12 cellular contexts compared by ENCODE assay signal in the genomic region with DNA sequence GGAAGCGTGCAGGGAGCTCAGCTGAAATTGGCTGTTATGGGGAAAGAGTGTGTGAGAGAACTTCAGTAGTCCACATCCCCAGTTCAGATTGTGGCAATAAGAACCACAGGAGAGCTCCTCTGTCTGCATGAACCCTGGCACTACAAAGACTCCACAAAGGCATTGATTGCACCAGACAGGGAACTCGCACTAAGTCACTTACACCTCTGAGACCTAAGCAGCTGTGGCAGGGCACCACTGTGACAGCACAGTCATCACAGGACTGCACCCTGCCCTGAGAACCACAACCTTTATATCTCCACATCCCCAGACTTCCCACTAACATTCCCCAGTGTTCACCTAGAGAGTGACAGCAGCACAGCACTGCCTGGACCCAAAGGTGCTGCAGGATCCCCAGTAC.
DNase-seq lines count a peak whose midpoint lies in the region; TF ChIP-seq lines count a peak whose summit lies in the region.
"Had no signal": no experiment of that assay in that cellular context is flagged by ENCODE, and none has a peak within 500 bp of the region (broad histone marks: within the 10 kb centered on the region; RNA-seq: fewer than 3 reads in every experiment).

No MANE protein-coding gene starts in this region.

- H2BK120ac ChIP-seq in neuronal stem cell (ENCODE audit: low read depth, low read length) = peak overlapping the region; percentile 10

- no peak overlapping the region for H2BK5ac ChIP-seq in neuronal stem cell (ENCODE audit: low read length)

- no peaks in the 10 kb centered on the region for H3K9me3 ChIP-seq in colonic mucosa
- H3K9me3 ChIP-seq in neuronal stem cell (replicated peaks in 1 of 2; ENCODE audit: control insufficient read depth in 2 of 2, insufficient read depth in 1 of 2, low read depth in 1 of 2, low read length in 2 of 2) = no peaks in the 10 kb centered on the region
- H3K9me3 ChIP-seq: HAP-1 had no signal

- H3K4ac ChIP-seq in neuronal stem cell (ENCODE audit: low read length) = no peak overlapping the region

- H3K4me2 ChIP-seq in KMS-11 = peak overlapping the region; percentile 44
- no peak overlapping the region for H3K4me2 ChIP-seq in neuronal stem cell (ENCODE audit: insufficient read depth, low read length, poor library complexity, severe bottlenecking)
- H3K4me2 ChIP-seq: BLaER1 treated with 17β-estradiol and CSF1 and Interleukin-3, amounts not matched to agents 10 nM and 100 nM had no signal

- H2AFZ ChIP-seq in KMS-11 (ENCODE audit: low read depth) = no peak overlapping the region
- H2AFZ ChIP-seq in neuronal stem cell (ENCODE audit: low read length) = no peak overlapping the region
- H2AFZ ChIP-seq: GM23248 had no signal

- H3K36me3 ChIP-seq in KMS-11 (ENCODE audit: insufficient read depth) (no peaks in the 10 kb centered on the region), colonic mucosa (no peaks in the 10 kb centered on the region), neuronal stem cell (replicated peaks in 1 of 2; ENCODE audit: control insufficient read depth in 2 of 2, insufficient read depth in 2 of 2, low read length in 2 of 2) (no peaks in the 10 kb centered on the region)
- H3K36me3 ChIP-seq: BLaER1 treated with 17β-estradiol and CSF1 and Interleukin-3, amounts not matched to agents 10 nM and 100 nM; HAP-1 had no signal

- H3K23ac ChIP-seq in neuronal stem cell (ENCODE audit: low read depth, low read length, poor library complexity) = no peak overlapping the region

- DNase-seq in colonic mucosa (no peak), neuronal stem cell (ENCODE audit: low spot score) (no peak), hippocampal formation (lab: John Stamatoyannopoulos, UW) (no peak), SK-N-DZ (ENCODE audit: low spot score) (no peak), DMS153 (lab: John Stamatoyannopoulos, UW) (no peak)
- DNase-seq: CD8-positive, alpha-beta T cell; COR-L47; DMS 273 treated with DMSO at 0.1 percent for 48 hours; GM23248 had no signal

- WGBS in neuronal stem cell (ENCODE audit: extremely low coverage in 2 of 2, insufficient read length in 2 of 2, insufficient replicate concordance in 1 of 2), 2 donors = no CpG with 5 or more reads among the region's 2 CpGs

- no peak overlapping the region for H3K14ac ChIP-seq in neuronal stem cell (ENCODE audit: low read length)

- no peak overlapping the region for H2BK12ac ChIP-seq in neuronal stem cell (ENCODE audit: low read length)

- H3K4me1 ChIP-seq in KMS-11 (ENCODE audit: low read depth, poor library complexity, severe bottlenecking) (peaks cover 53% of the 10 kb centered on the region), colonic mucosa (no peaks in the 10 kb centered on the region), neuronal stem cell (ENCODE audit: control insufficient read depth in 2 of 2, insufficient read depth in 1 of 2, low read depth in 1 of 2, low read length in 2 of 2) (no peaks in the 10 kb centered on the region)
- H3K4me1 ChIP-seq: BLaER1 treated with 17β-estradiol and CSF1 and Interleukin-3, amounts not matched to agents 10 nM and 100 nM; HAP-1 had no signal

- no peak overlapping the region for H2AK5ac ChIP-seq in neuronal stem cell (ENCODE audit: low read depth, low read length)

- peak overlapping the region; percentile 76 for H3K27ac ChIP-seq in KMS-11
- H3K27ac ChIP-seq in colonic mucosa = peak overlapping the region; percentile 65
- no peak overlapping the region for H3K27ac ChIP-seq in neuronal stem cell (replicated peaks; ENCODE audit: low read length)
- H3K27ac ChIP-seq: BLaER1 treated with 17β-estradiol and CSF1 and Interleukin-3, amounts not matched to agents 10 nM and 100 nM; GM23248 had no signal

- H3K79me1 ChIP-seq in neuronal stem cell (ENCODE audit: low read depth, low read length) = no peaks in the 10 kb centered on the region

- no peak overlapping the region for H4K8ac ChIP-seq in neuronal stem cell (ENCODE audit: low read depth, low read length)

- no peak overlapping the region for H2BK15ac ChIP-seq in neuronal stem cell (ENCODE audit: low read length)

- H3K18ac ChIP-seq in neuronal stem cell (ENCODE audit: low read length) = no peak overlapping the region

- intact Hi-C loops in colonic mucosa (cut with DNase I) = no loop called here

- H3K4me3 ChIP-seq in KMS-11 (IDR thresholded peaks at IDR 0.05; ENCODE audit: insufficient read depth, low read depth, low read length) (no peak overlapping the region), colonic mucosa (no peak overlapping the region), neuronal stem cell (ENCODE audit: low read length in 2 of 2) (no peak overlapping the region)
- H3K4me3 ChIP-seq: BLaER1 treated with 17β-estradiol and CSF1 and Interleukin-3, amounts not matched to agents 10 nM and 100 nM; GM23248; HAP-1 had no signal

- TF ChIP-seq CTCF in KMS-11 (conservative IDR thresholded peaks at IDR 0.05; ENCODE audit: low read depth, low read length) (no peak), colonic mucosa (IDR thresholded peaks at IDR 0.05) (no peak)

- H3K9ac ChIP-seq in KMS-11 (peak overlapping the region; percentile 42; the same call in 1 of the 2 replicates), colonic mucosa (ENCODE audit: low read depth in 2 of 2, low read length in 2 of 2) (peak overlapping the region in 1 of 2 donors; percentile 29), neuronal stem cell (ENCODE audit: low read depth, low read length, poor library complexity) (no peak overlapping the region)
- H3K9ac ChIP-seq: BLaER1 treated with 17β-estradiol and CSF1 and Interleukin-3, amounts not matched to agents 10 nM and 100 nM; GM23248 had no signal

- H4K91ac ChIP-seq in neuronal stem cell (ENCODE audit: low read depth, low read length, poor library complexity) = no peak overlapping the region

- H3K79me2 ChIP-seq in KMS-11 (ENCODE audit: insufficient read depth, low read depth) = no peaks in the 10 kb centered on the region

- no peaks in the 10 kb centered on the region for H4K20me1 ChIP-seq in KMS-11 (ENCODE audit: insufficient read depth)
- H4K20me1 ChIP-seq: BLaER1 treated with 17β-estradiol and CSF1 and Interleukin-3, amounts not matched to agents 10 nM and 100 nM had no signal

- H3K27me3 ChIP-seq in KMS-11 (ENCODE audit: insufficient read depth, low read depth) (no peaks in the 10 kb centered on the region), colonic mucosa (no peaks in the 10 kb centered on the region), neuronal stem cell (ENCODE audit: control insufficient read depth in 3 of 3, insufficient read depth in 3 of 3, low read depth in 1 of 3, low read length in 3 of 3) (no peaks in the 10 kb centered on the region)
- H3K27me3 ChIP-seq: BLaER1 treated with 17β-estradiol and CSF1 and Interleukin-3, amounts not matched to agents 10 nM and 100 nM had no signal
